Comparison of ENCODE assay signal across 18 cellular contexts in the genomic region with DNA sequence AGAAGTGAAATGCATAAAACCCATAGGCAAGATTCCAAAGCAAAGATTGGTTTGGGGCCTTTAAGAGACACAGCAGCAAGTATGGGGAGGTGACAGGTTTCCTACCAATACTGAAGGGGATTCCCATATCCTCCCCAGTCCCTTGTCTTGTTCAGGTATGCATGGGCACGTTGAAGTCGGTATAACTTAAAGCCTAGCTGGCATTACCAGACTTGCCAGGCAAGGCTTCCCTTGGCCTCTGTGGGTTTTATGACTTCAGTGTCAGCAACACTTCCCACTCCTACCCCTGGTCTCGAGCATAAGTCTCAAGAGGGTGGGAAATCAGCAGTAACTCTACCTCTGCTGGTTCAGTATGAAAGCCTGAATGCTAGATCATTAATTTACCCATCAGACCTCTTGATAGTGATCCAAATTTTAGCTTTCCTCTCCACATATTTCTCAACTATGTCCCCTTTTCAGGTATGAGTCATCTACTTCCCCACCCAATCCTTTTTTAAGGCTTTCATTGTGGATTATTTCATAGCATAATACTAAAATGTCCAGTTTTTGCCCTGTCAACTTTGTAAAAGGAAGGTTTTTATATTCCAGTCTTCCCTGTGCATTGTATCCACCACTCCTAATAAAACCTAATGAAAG. TPM values are rescaled to one million over a fixed set of nuclear protein-coding genes. Genes with fewer than 3 reads are reported as not detected.
DNase-seq lines count a peak whose midpoint lies in the region; ATAC-seq and TF ChIP-seq lines count a peak whose summit lies in the region.
"Had no signal": no experiment of that assay in that cellular context is flagged by ENCODE, and none has a peak within 500 bp of the region (broad histone marks: within the 10 kb centered on the region; RNA-seq: fewer than 3 reads in every experiment).

No MANE protein-coding gene starts in this region.

- no peak for TF ChIP-seq POLR2A in esophagus muscularis mucosa (IDR thresholded peaks at IDR 0.05; ENCODE audit: low read depth)

- H3K27me3 ChIP-seq in RWPE2 (ENCODE audit: insufficient read depth, poor library complexity, severe bottlenecking) (no peaks in the 10 kb centered on the region), esophagus muscularis mucosa (peaks cover 0 to 13% (median 0%) of the 10 kb centered on the region in 4 donors), lower lobe of right lung (ENCODE audit: low read depth) (no peaks in the 10 kb centered on the region), aorta (ENCODE audit: control insufficient read depth in 1 of 2, insufficient read depth in 2 of 2, low read length in 1 of 2) (no peaks in the 10 kb centered on the region)
- H3K27me3 ChIP-seq: BE2C had no signal

- peak; percentile 21; the same call in 2 of the 3 replicates for ATAC-seq in RWPE2 (ENCODE audit: low read depth)
- peak in 1 of 2 donors; percentile 40 for ATAC-seq in lower lobe of right lung
- peak; percentile 53 for ATAC-seq in aorta (ENCODE audit: low FRiP score)
- ATAC-seq in GM19023 (IDR thresholded peaks at IDR 0.05; ENCODE audit: unreplicated experiment): no peak

- H3K4me3 ChIP-seq in RWPE2 (ENCODE audit: severe bottlenecking): no peak overlapping the region
- no peak overlapping the region for H3K4me3 ChIP-seq in esophagus muscularis mucosa
- no peak overlapping the region for H3K4me3 ChIP-seq in lower lobe of right lung
- H3K4me3 ChIP-seq in aorta (ENCODE audit: low read length in 2 of 2): no peak overlapping the region

- H3K27ac ChIP-seq in RWPE2 (ENCODE audit: poor library complexity, severe bottlenecking): peak overlapping the region; percentile 67
- H3K27ac ChIP-seq in esophagus muscularis mucosa (replicated peaks in 1 of 4): peak overlapping the region in 2 of 4 donors; percentile 22 to 28
- H3K27ac ChIP-seq in lower lobe of right lung: peak overlapping the region; percentile 20
- H3K27ac ChIP-seq in aorta (ENCODE audit: low read depth in 1 of 2, low read length in 2 of 2): peak overlapping the region; percentile 64 to 76

- DNase-seq in RWPE2 (ENCODE audit: low spot score): no peak
- DNase-seq in esophagus muscularis mucosa (ENCODE audit: extremely low spot score): peak; percentile 57
- DNase-seq in lower lobe of right lung: no peak
- no peak for DNase-seq in aorta
- no peak for DNase-seq in NCI-H345 treated with DMSO at 0.1 percent for 48 hours (lab: John Stamatoyannopoulos, UW; ENCODE audit: unreplicated experiment)
- DNase-seq in activated CD4-positive, CD25-positive, alpha-beta regulatory T cell treated with anti-CD3 and anti-CD28 coated beads, Interleukin-2, amount 50 U/mL, for 72 hours: no peak
- DNase-seq: activated gamma-delta T cell; BE2C; IMR-90; NCI-H2107; NCI-H526 treated with DMSO at 0.1 percent for 48 hours; nucleus accumbens; SK-N-SH; stimulated activated CD4-positive, alpha-beta T cell treated with anti-CD3 and anti-CD28 coated beads, Interleukin-4, amount 100 ng/mL, for 1 hour; T-helper 9 cell had no signal

- intact Hi-C loops in esophagus muscularis mucosa (cut with DNase I) (no loop called here), lower lobe of right lung (cut with DNase I) (no loop called here), aorta (cut with DNase I) (no loop called here)

- H3K9me3 ChIP-seq in RWPE2 (ENCODE audit: severe bottlenecking) (no peaks in the 10 kb centered on the region), esophagus muscularis mucosa (no peaks in the 10 kb centered on the region), lower lobe of right lung (no peaks in the 10 kb centered on the region), aorta (ENCODE audit: control insufficient read depth, low read length) (no peaks in the 10 kb centered on the region)
- H3K9me3 ChIP-seq: BE2C, SK-N-SH had no signal

- WGBS in esophagus muscularis mucosa: 77% methylated on average over 3 of the region's 3 CpGs
- 21 to 30% methylated on average over 3 of the region's 3 CpGs for WGBS in aorta, 2 donors

- no peak for TF ChIP-seq EP300 in esophagus muscularis mucosa (IDR thresholded peaks at IDR 0.05)

- TF ChIP-seq CTCF in RWPE2 (IDR thresholded peaks at IDR 0.05; ENCODE audit: poor library complexity, severe bottlenecking) (no peak), esophagus muscularis mucosa (IDR thresholded peaks at IDR 0.05) (no peak), lower lobe of right lung (IDR thresholded peaks at IDR 0.05) (no peak)

- H3K36me3 ChIP-seq in RWPE2 (ENCODE audit: low read depth): no peaks in the 10 kb centered on the region
- H3K36me3 ChIP-seq in esophagus muscularis mucosa: peaks cover 0 to 20% (median 0%) of the 10 kb centered on the region in 4 donors
- H3K36me3 ChIP-seq in lower lobe of right lung: peaks cover 5% of the 10 kb centered on the region
- peaks cover 2 to 8% of the 10 kb centered on the region in 2 donors for H3K36me3 ChIP-seq in aorta (ENCODE audit: control insufficient read depth in 1 of 2, insufficient read depth in 2 of 2, low read length in 1 of 2)
- H3K36me3 ChIP-seq: BE2C had no signal

- H3K4me1 ChIP-seq in RWPE2 (ENCODE audit: insufficient read depth, poor library complexity, severe bottlenecking) (peaks cover 24% of the 10 kb centered on the region), esophagus muscularis mucosa (peaks cover 0 to 14% (median 9%) of the 10 kb centered on the region in 4 donors), lower lobe of right lung (peaks cover 12% of the 10 kb centered on the region), aorta (ENCODE audit: control insufficient read depth in 1 of 2, insufficient read depth in 2 of 2, low read length in 2 of 2) (peaks cover 6 to 20% of the 10 kb centered on the region in 2 donors)
- H3K4me1 ChIP-seq: BE2C had no signal

RNA-seq across cellular contexts. Expression of a gene that starts 6.8 kb away (rescaled TPM):
- 10 to 100 TPM in 1 of 4 donors, 1 to 10 TPM in 3; 3.0 to 11.2 (median 4.1) TPM for total RNA-seq in esophagus muscularis mucosa
- 12.8 TPM for total RNA-seq in lower lobe of right lung
- 10 to 100 TPM; 16.3 to 29.0 TPM for total RNA-seq in aorta
- 10 to 100 TPM; 12.6 to 38.6 TPM for polyA plus RNA-seq in aorta
- total RNA-seq: fibroblast of villous mesenchyme, IMR-90, OCI-LY7 had no signal
- polyA plus RNA-seq: IMR-90 had no signal

RNA-seq across cellular contexts. Expression of a gene that starts 36.7 kb away (rescaled TPM):
- 1 to 10 TPM; 1.1 to 2.8 (median 1.5) TPM for total RNA-seq in esophagus muscularis mucosa
- 1.4 TPM for total RNA-seq in lower lobe of right lung
- 1 to 10 TPM; 1.0 to 2.2 TPM for total RNA-seq in aorta
- polyA plus RNA-seq in aorta: under 1 TPM in 1 of 2 donors, not detected in 1; 0.15 TPM
- total RNA-seq: fibroblast of villous mesenchyme, IMR-90, OCI-LY7 had no signal
- polyA plus RNA-seq: IMR-90, SK-N-SH had no signal
